Comparison of ENCODE assay signal across 23 cellular contexts in the genomic region with DNA sequence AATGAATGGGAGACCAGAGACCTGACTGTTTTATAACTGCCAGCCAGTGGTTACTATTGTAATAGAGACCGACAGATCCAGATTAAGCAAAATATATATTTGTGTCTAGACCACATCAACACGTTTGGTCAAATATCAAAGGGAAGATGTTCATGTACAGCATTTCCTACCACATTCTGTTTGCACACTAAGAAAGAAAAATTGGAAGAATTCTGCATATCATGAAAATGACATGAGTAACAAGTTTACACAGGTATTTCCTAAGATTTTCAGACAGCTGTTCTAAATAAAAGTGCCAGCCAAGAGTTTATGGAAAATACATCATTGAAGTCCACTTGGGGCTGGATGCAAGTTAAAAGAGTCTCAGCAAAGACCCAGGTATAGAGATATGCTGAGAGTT.
"Had no signal": no experiment of that assay in that cellular context is flagged by ENCODE, and none has a peak within 500 bp of the region (broad histone marks: within the 10 kb centered on the region; RNA-seq: fewer than 3 reads in every experiment).

No MANE protein-coding gene starts in this region.

- ATAC-seq: activated CD8-positive, alpha-beta T cell treated with anti-CD3 and anti-CD28 coated beads, Interleukin-2, amount 10 ng/mL, durations not matched to agents 7 days and 5 days; WTC11 had no signal

- DNase-seq: activated CD4-positive, alpha-beta T cell treated with anti-CD3 and anti-CD28 coated beads for 48 hours; activated CD4-positive, alpha-beta T cell treated with anti-CD3 and anti-CD28 coated beads, Interleukin-2, amount 50 U/mL, for 4 hours; activated CD4-positive, CD25-positive, alpha-beta regulatory T cell treated with anti-CD3 and anti-CD28 coated beads, Interleukin-2, amount 50 U/mL, for 72 hours; activated CD8-positive, alpha-beta T cell treated with anti-CD3 and anti-CD28 coated beads, Interleukin-2, amount 10 ng/mL, durations not matched to agents 7 days and 5 days; activated effector memory CD4-positive, alpha-beta T cell treated with Interleukin-2 at 50 U/mL for 16 hours; activated naive CD4-positive, alpha-beta T cell; activated T-cell treated with anti-CD3 and anti-CD28 coated beads, Interleukin-2, amount 50 U/mL, for 24 hours; amniotic stem cell; Karpas-422; MM.1S; NCI-H1105; NCI-H1436; NCI-H1694 treated with DMSO at 0.1 percent for 48 hours; NCI-H2029 treated with DMSO at 0.1 percent for 48 hours; NCI-H446; NCI-H524; Peyer's patch; SHP77 had no signal

- H3K36me3 ChIP-seq: ascending aorta, cardiac muscle cell, Peyer's patch, SJSA1 had no signal

- H3K27ac ChIP-seq: ascending aorta, cardiac muscle cell, Peyer's patch, RWPE1, SJSA1 had no signal

- H3K9me3 ChIP-seq: ascending aorta, Peyer's patch, SJSA1 had no signal

- H3K27me3 ChIP-seq: ascending aorta, Peyer's patch, SJSA1 had no signal

- H3K4me1 ChIP-seq: ascending aorta, Peyer's patch, SJSA1 had no signal

- H3K4me3 ChIP-seq: ascending aorta, cardiac muscle cell, Peyer's patch, SJSA1 had no signal
